In the genomic region with DNA sequence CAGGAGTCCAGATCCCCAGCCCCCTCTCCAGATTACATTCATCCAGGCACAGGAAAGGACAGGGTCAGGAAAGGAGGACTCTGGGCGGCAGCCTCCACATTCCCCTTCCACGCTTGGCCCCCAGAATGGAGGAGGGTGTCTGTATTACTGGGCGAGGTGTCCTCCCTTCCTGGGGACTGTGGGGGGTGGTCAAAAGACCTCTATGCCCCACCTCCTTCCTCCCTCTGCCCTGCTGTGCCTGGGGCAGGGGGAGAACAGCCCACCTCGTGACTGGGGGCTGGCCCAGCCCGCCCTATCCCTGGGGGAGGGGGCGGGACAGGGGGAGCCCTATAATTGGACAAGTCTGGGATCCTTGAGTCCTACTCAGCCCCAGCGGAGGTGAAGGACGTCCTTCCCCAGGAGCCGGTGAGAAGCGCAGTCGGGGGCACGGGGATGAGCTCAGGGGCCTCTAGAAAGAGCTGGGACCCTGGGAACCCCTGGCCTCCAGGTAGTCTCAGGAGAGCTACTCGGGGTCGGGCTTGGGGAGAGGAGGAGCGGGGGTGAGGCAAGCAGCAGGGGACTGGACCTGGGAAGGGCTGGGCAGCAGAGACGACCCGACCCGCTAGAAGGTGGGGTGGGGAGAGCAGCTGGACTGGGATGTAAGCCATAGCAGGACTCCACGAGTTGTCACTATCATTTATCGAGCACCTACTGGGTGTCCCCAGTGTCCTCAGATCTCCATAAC, we compare ENCODE assay signal across 8 cellular contexts. TPM values are rescaled to one million over a fixed set of nuclear protein-coding genes. Genes with fewer than 3 reads are reported as not detected.
DNase-seq lines count a peak whose midpoint lies in the region; ATAC-seq and TF ChIP-seq lines count a peak whose summit lies in the region.

A gene (plus strand): TSS at position 360 of the 724 bp plus-strand sequence. CDS start 829 bp downstream, outside the sequence.

- intact Hi-C loops in Panc1 (cut with micrococcal nuclease; ENCODE audit: unreplicated experiment): no loop called here
- intact Hi-C loops in esophagus muscularis mucosa (cut with DNase I): no loop called here

- DNase-seq in AG04450 (ENCODE audit: low read depth, low spot score): no peak
- DNase-seq in Panc1 (ENCODE audit: low read depth, low spot score): no peak
- DNase-seq in esophagus muscularis mucosa (ENCODE audit: extremely low spot score): no peak
- DNase-seq in myocyte (ENCODE audit: low read depth): peak; percentile 62
- no peak for DNase-seq in NCI-H2081 (lab: John Stamatoyannopoulos, UW)
- no peak for DNase-seq in superior temporal gyrus (ENCODE audit: extremely low spot score)
- no peak for DNase-seq in NAMALWA (ENCODE audit: low spot score)

- H3K27ac ChIP-seq in AG04450 (ENCODE audit: low read depth, low read length) (no peak within 1 kb of the TSS), Panc1 (ENCODE audit: low read length) (peak within 1 kb of the TSS; percentile 79), esophagus muscularis mucosa (replicated peaks in 1 of 4) (no peak within 1 kb of the TSS)

- TSS peak; percentile 61 for BruUV-seq in Panc1 (replicated peaks; lab: Mats Ljungman, UMichigan)

- no peak for TF ChIP-seq CTCF in AG04450 (IDR thresholded peaks at IDR 0.05; ENCODE audit: low read depth, low read length)
- no peak for TF ChIP-seq CTCF in Panc1 (IDR thresholded peaks at IDR 0.05)
- TF ChIP-seq CTCF in esophagus muscularis mucosa (IDR thresholded peaks at IDR 0.05): no peak

- TF ChIP-seq EP300 in esophagus muscularis mucosa (IDR thresholded peaks at IDR 0.05): no peak

- POLR2A ChIA-PET in AG04450 (lab: Yijun Ruan, JAX) (interaction anchor here (0.7 to 0.9 kb wide), 2 partner anchors 14 to 96 kb away, joined by 3 read pairs; no protein-coding TSS in a partner anchor), Panc1 (lab: Charles Lee) (interaction anchor here (0.6 kb wide), 1 partner anchor 161 kb away, joined by 3 read pairs; no protein-coding TSS in a partner anchor)

- H3K27me3 ChIP-seq in AG04450 (ENCODE audit: control insufficient read depth, insufficient read depth, low read length) (peaks cover 9% of the 10 kb centered on the region), Panc1 (ENCODE audit: control insufficient read depth, insufficient read depth, low read length) (no peaks in the 10 kb centered on the region), esophagus muscularis mucosa (peaks cover 7 to 49% (median 25%) of the 10 kb centered on the region in 4 donors)

- 4% methylated on average over 16 of the region's 20 CpGs for WGBS in esophagus muscularis mucosa

- in situ Hi-C loops in Panc1 (cut with HindIII; ENCODE audit: low pct_unique_long_range_greater_than_20kb, low sequenced_read_pairs): no loop called here

- peaks cover 13% of the 10 kb centered on the region for H3K4me1 ChIP-seq in Panc1 (ENCODE audit: control insufficient read depth, insufficient read depth, low read length)
- peaks cover 9 to 31% (median 22%) of the 10 kb centered on the region in 4 donors for H3K4me1 ChIP-seq in esophagus muscularis mucosa

- CTCF ChIA-PET in AG04450 (lab: Charles Lee): interaction anchor here (0.6 to 4.5 kb wide), 10 partner anchors 11 to 242 kb away, joined by 3 to 101 read pairs (median 5); a partner anchor contains a TSS
- CTCF ChIA-PET in Panc1 (lab: Charles Lee): interaction anchor here (0.7 kb wide), 2 partner anchors 146 to 567 kb away, joined by 5 to 12 read pairs; no protein-coding TSS in a partner anchor

- TF ChIP-seq POLR2A in esophagus muscularis mucosa (IDR thresholded peaks at IDR 0.05; ENCODE audit: low read depth): no peak

- H3K4me3 ChIP-seq in AG04450 (ENCODE audit: low read depth, low read length): peak within 1 kb of the TSS; percentile 40
- peak within 1 kb of the TSS; percentile 51 to 76 for H3K4me3 ChIP-seq in Panc1 (ENCODE audit: low read depth in 2 of 2, low read length in 2 of 2)
- peak within 1 kb of the TSS in 2 of 4 donors; percentile 12 to 14 for H3K4me3 ChIP-seq in esophagus muscularis mucosa

- ATAC-seq in Panc1 (peak; percentile 59), GM19455 (IDR thresholded peaks at IDR 0.05; ENCODE audit: unreplicated experiment) (no peak)

- H3K9me3 ChIP-seq in AG04450 (ENCODE audit: control insufficient read depth, insufficient read depth, low read length) (no peaks in the 10 kb centered on the region), Panc1 (ENCODE audit: control insufficient read depth, insufficient read depth, low read depth, low read length) (no peaks in the 10 kb centered on the region), esophagus muscularis mucosa (no peaks in the 10 kb centered on the region)

- H3K36me3 ChIP-seq in Panc1 (ENCODE audit: control insufficient read depth, insufficient read depth, low read length) (no peaks in the 10 kb centered on the region), esophagus muscularis mucosa (peaks cover 19 to 29% (median 28%) of the 10 kb centered on the region in 4 donors)

RNA-seq across cellular contexts. Expression of the gene that starts here (rescaled TPM):
- 5.9 and 7.2 TPM in 2 replicates for polyA plus RNA-seq in AG04450 (2011; rRNA removed)
- 0.55 TPM in 1 of 2 replicates, not detected in the other for polyA minus RNA-seq in AG04450 (2011; rRNA and poly(A)+ RNA removed)
- total RNA-seq in Panc1 (2021; ENCODE audit: unreplicated experiment) (780 TPM), esophagus muscularis mucosa (10 to 100 TPM; 20.3 to 47.3 (median 37.2) TPM), myocyte (4,388 and 5,075 TPM in 2 replicates)
- polyA plus RNA-seq in Panc1 (2012; ENCODE audit: insufficient read length): 1,409 TPM
- polyA plus RNA-seq in myocyte (2012): 34.2 TPM

Comparison
In these comparisons a context has a peak if more than half of its experiments do, and no peak if none do; other contexts are left out.
1. RNA of the gene that starts here (total RNA-seq): 4,388 to 5,075 TPM in myocyte and 780 TPM in Panc1 (single experiment); 20.3 to 47.3 TPM in esophagus muscularis mucosa; every median in the first group is over 10 times any median in the second.